ENCODE assay signal across 8 cellular contexts in the genomic region with DNA sequence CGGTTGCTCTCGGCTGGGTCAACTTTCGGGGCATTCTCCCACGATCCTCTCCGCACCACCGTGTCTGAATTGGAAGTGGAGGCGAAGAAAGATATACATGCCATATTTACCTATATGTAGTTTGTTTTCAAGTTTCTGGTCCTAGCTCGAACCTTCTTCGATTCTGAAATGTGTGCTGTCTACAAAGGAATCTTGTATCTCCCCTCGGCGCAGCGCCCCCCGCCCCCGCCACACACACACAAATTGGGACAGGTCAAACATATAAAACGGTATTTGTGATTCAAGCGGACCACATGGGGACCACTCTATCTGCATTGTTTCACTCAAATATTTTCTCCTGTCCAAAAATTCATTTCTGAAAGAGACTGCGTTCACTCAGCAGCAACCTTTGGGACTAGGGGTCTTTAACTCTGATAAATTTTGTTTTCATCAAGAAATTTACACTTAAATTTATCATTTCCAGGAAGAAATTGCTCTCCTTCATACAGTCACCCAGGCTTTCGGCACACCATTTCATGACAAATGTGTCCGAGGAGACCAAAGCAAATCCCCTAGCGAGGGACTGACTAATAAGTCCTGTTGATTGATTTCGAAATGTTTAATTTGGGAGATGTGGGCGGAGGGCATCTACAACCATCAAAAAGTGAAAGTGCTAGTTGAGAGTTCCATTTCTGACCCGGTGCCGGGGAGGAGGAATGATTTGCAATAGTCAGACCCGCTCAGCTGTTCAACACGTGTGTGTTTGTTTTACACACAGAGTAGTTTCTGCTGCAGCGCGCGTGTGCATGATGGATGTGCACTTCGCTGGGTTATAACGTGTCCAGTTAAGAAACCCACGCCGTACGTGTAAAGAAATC. TPM values are rescaled to one million over a fixed set of nuclear protein-coding genes. Genes with fewer than 3 reads are reported as not detected.
A peak's percentile ranks its signal among the peaks of the same experiment; 100 is the strongest.
DNase-seq lines count a peak whose midpoint lies in the region; ATAC-seq and TF ChIP-seq lines count a peak whose summit lies in the region.

No MANE protein-coding gene starts in this region.

- POLR2A ChIA-PET in activated CD4-positive, alpha-beta T cell treated with anti-CD3 and anti-CD28 coated beads for 36 hours (lab: Charles Lee), result interaction anchor here (0.6 kb wide), 1 partner anchor 1438 kb away, joined by 3 read pairs; no protein-coding TSS in a partner anchor

- TF ChIP-seq POLR2A in NB4 (IDR thresholded peaks at IDR 0.05; ENCODE audit: extremely low read depth, insufficient read length), result peak; percentile 42

- H3K27me3 Mint-ChIP-seq in activated CD4-positive, alpha-beta T cell treated with anti-CD3 and anti-CD28 coated beads for 36 hours, result peaks cover 3% of the 10 kb centered on the region

- TF ChIP-seq CTCF in NB4 (IDR thresholded peaks at IDR 0.05; ENCODE audit: low read depth, low read length), result no peak

- peak overlapping the region; percentile 88 for H3K4me3 Mint-ChIP-seq in activated CD4-positive, alpha-beta T cell treated with anti-CD3 and anti-CD28 coated beads for 36 hours

- DNase-seq in NB4 (ENCODE audit: low read depth) (peak; percentile 78), dedifferentiated amniotic fluid mesenchymal stem cell (ENCODE audit: extremely low spot score) (peak; percentile 54), left kidney (ENCODE audit: low read depth, low spot score) (peak; percentile 78)
- DNase-seq in activated CD4-positive, alpha-beta T cell treated with anti-CD3 and anti-CD28 coated beads for 36 hours, result peak; percentile 82
- peak; percentile 66 for DNase-seq in stimulated activated CD4-positive, alpha-beta T cell treated with anti-CD3 and anti-CD28 coated beads, Interleukin-4, amount 100 ng/mL, for 24 hours

- peaks cover 43% of the 10 kb centered on the region for H3K4me1 Mint-ChIP-seq in activated CD4-positive, alpha-beta T cell treated with anti-CD3 and anti-CD28 coated beads for 36 hours

- intact Hi-C loops in activated CD4-positive, alpha-beta T cell treated with anti-CD3 and anti-CD28 coated beads for 36 hours (cut with DNase I, micrococcal nuclease), result loop anchor here (1.0 to 10.0 kb wide), 19 partner anchors 52 to 1714 kb away; a partner anchor contains a TSS

- peaks cover 19% of the 10 kb centered on the region for H3K36me3 Mint-ChIP-seq in activated CD4-positive, alpha-beta T cell treated with anti-CD3 and anti-CD28 coated beads for 36 hours (ENCODE audit: low read depth)

- ATAC-seq in activated CD4-positive, alpha-beta T cell treated with anti-CD3 and anti-CD28 coated beads for 36 hours, result peak; percentile 3
- ATAC-seq in GM19023 (IDR thresholded peaks at IDR 0.05; ENCODE audit: unreplicated experiment) (no peak), GM21619 (IDR thresholded peaks at IDR 0.05; ENCODE audit: unreplicated experiment) (no peak)

- no peaks in the 10 kb centered on the region for H3K9me3 Mint-ChIP-seq in activated CD4-positive, alpha-beta T cell treated with anti-CD3 and anti-CD28 coated beads for 36 hours (ENCODE audit: low read depth)

- peak overlapping the region; percentile 94 for H3K27ac Mint-ChIP-seq in activated CD4-positive, alpha-beta T cell treated with anti-CD3 and anti-CD28 coated beads for 36 hours

- CTCF ChIA-PET in activated CD4-positive, alpha-beta T cell treated with anti-CD3 and anti-CD28 coated beads for 36 hours (lab: Charles Lee), result interaction anchor here (0.7 to 2.9 kb wide), 2 partner anchors 10 to 87 kb away, joined by 3 to 16 read pairs; no protein-coding TSS in a partner anchor

- H3K4me3 ChIP-seq in GM08714 (ENCODE audit: low read length) (peak overlapping the region; percentile 68), NB4 (ENCODE audit: low read depth, low read length) (peak overlapping the region; percentile 73)

RNA-seq across cellular contexts. Expression of a gene that starts 1.1 kb away (rescaled TPM):
- 10 to 100 TPM; 26.7 to 27.5 TPM for total RNA-seq in activated CD4-positive, alpha-beta T cell treated with anti-CD3 and anti-CD28 coated beads for 36 hours
